ENCODE assay signal across 18 cellular contexts in the genomic region with DNA sequence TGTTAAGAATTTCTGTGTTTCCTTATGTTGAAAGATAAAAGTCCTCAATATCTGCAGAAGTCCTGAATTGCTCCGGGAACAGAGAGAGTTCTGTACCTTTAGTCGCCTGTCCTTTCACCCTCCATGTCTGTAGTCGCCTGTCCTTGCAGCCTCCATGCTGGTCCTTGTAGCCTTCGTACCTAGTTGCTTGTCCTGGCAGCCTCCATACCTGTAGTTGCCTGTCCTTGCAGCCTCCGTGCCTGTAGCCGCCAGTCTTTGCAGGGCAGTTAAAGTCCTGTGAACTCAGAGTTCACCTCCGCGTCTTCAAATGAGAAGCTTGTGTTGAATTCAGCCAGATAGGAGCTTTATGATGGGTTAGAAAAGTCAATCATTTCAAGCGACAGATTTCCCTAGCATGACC. TPM values are rescaled to one million over a fixed set of nuclear protein-coding genes. Genes with fewer than 3 reads are reported as not detected.
DNase-seq lines count a peak whose midpoint lies in the region; ATAC-seq, FAIRE-seq and TF ChIP-seq lines count a peak whose summit lies in the region.
"Had no signal": no experiment of that assay in that cellular context is flagged by ENCODE, and none has a peak within 500 bp of the region (broad histone marks: within the 10 kb centered on the region; RNA-seq: fewer than 3 reads in every experiment).

No MANE protein-coding gene starts in this region.

- no peak for ATAC-seq in left lobe of liver
- no peak for ATAC-seq in GM21786 (IDR thresholded peaks at IDR 0.05; ENCODE audit: unreplicated experiment)
- no peak for ATAC-seq in right lobe of liver
- ATAC-seq in HG03469 (IDR thresholded peaks at IDR 0.05; ENCODE audit: unreplicated experiment), result no peak

- H3K4me3 Mint-ChIP-seq in activated T-helper 1 cell treated with anti-CD3 and anti-CD28 coated beads, Interleukin-12 subunit alpha, Interleukin-12 subunit beta, Interleukin-2, Interleukin-4 antibody, amounts not matched to agents 30 ng/mL and 10 ng/mL and 1 ng/mL, durations not matched to agents 14 hours and 24 hours and 36 hours, result no peak overlapping the region
- H3K4me3 Mint-ChIP-seq: CD4-positive, CD25-positive, alpha-beta regulatory T cell; H9 had no signal

- peaks cover 0 to 6% of the 10 kb centered on the region in 2 donors for H3K27me3 ChIP-seq in small intestine (ENCODE audit: control insufficient read depth in 2 of 2, insufficient read depth in 2 of 2, low read length in 2 of 2)
- H3K27me3 ChIP-seq in right lobe of liver, result no peaks in the 10 kb centered on the region

- peaks cover 3% of the 10 kb centered on the region for H3K27me3 Mint-ChIP-seq in activated T-helper 1 cell treated with anti-CD3 and anti-CD28 coated beads, Interleukin-12 subunit alpha, Interleukin-12 subunit beta, Interleukin-2, Interleukin-4 antibody, amounts not matched to agents 30 ng/mL and 10 ng/mL and 1 ng/mL, durations not matched to agents 14 hours and 24 hours and 36 hours (ENCODE audit: insufficient read depth)

- H3K4me1 Mint-ChIP-seq in activated T-helper 1 cell treated with anti-CD3 and anti-CD28 coated beads, Interleukin-12 subunit alpha, Interleukin-12 subunit beta, Interleukin-2, Interleukin-4 antibody, amounts not matched to agents 30 ng/mL and 10 ng/mL and 1 ng/mL, durations not matched to agents 14 hours and 24 hours and 36 hours (ENCODE audit: low read depth), result peaks cover 49% of the 10 kb centered on the region

- 18 to 57% (median 38%) methylated on average over 9 of the region's 9 CpGs for WGBS in small intestine, 3 donors
- WGBS in right lobe of liver (ENCODE audit: insufficient coverage, low coverage, low lambda C conversion rate, missing lambda C conversion rate), result 57% methylated on average over 6 of the region's 9 CpGs

- no peaks in the 10 kb centered on the region for H3K9me3 Mint-ChIP-seq in activated T-helper 1 cell treated with anti-CD3 and anti-CD28 coated beads, Interleukin-12 subunit alpha, Interleukin-12 subunit beta, Interleukin-2, Interleukin-4 antibody, amounts not matched to agents 30 ng/mL and 10 ng/mL and 1 ng/mL, durations not matched to agents 14 hours and 24 hours and 36 hours

- H3K4me1 ChIP-seq in small intestine (ENCODE audit: control insufficient read depth in 2 of 2, insufficient read depth in 1 of 2, low read depth in 1 of 2, low read length in 1 of 2) (no peaks in the 10 kb centered on the region), right lobe of liver (no peaks in the 10 kb centered on the region)

- peak overlapping the region; percentile 27 for H3K27ac Mint-ChIP-seq in activated T-helper 1 cell treated with anti-CD3 and anti-CD28 coated beads, Interleukin-12 subunit alpha, Interleukin-12 subunit beta, Interleukin-2, Interleukin-4 antibody, amounts not matched to agents 30 ng/mL and 10 ng/mL and 1 ng/mL, durations not matched to agents 14 hours and 24 hours and 36 hours
- H3K27ac Mint-ChIP-seq: H9 had no signal

- H3K4me3 ChIP-seq in small intestine (ENCODE audit: low read depth in 1 of 2, low read length in 2 of 2), result no peak overlapping the region
- no peak overlapping the region for H3K4me3 ChIP-seq in right lobe of liver
- H3K4me3 ChIP-seq: BLaER1 treated with 17β-estradiol and CSF1 and Interleukin-3, amounts not matched to agents 10 nM and 100 nM; GM12878 had no signal

- H3K27ac ChIP-seq in small intestine (ENCODE audit: low read depth in 1 of 2, low read length in 1 of 2) (no peak overlapping the region), right lobe of liver (no peak overlapping the region)
- H3K27ac ChIP-seq: BLaER1 treated with 17β-estradiol and CSF1 and Interleukin-3, amounts not matched to agents 10 nM and 100 nM had no signal

- DNase-seq in activated effector memory CD4-positive, alpha-beta T cell treated with anti-CD3 and anti-CD28 coated beads, Interleukin-2, amount 50 U/mL, for 16 hours, result peak; percentile 31
- DNase-seq in activated effector memory CD4-positive, alpha-beta T cell treated with Interleukin-2 at 50 U/mL for 16 hours, result no peak
- DNase-seq in activated T-helper 1 cell treated with anti-CD3 and anti-CD28 coated beads, Interleukin-12 subunit alpha, Interleukin-12 subunit beta, Interleukin-2, Interleukin-4 antibody, amounts not matched to agents 30 ng/mL and 10 ng/mL and 1 ng/mL, durations not matched to agents 14 hours and 24 hours and 36 hours (ENCODE audit: low spot score), result no peak
- DNase-seq in left lobe of liver (ENCODE audit: low spot score) (peak; percentile 14), small intestine (peak; percentile 19), right lobe of liver (no peak)
- DNase-seq: 8988T; CD4-positive, CD25-positive, alpha-beta regulatory T cell; DMS79; GOT3; H9 had no signal

- H3K36me3 ChIP-seq in small intestine (ENCODE audit: control insufficient read depth in 2 of 2, insufficient read depth in 2 of 2, low read length in 2 of 2), result no peaks in the 10 kb centered on the region
- no peaks in the 10 kb centered on the region for H3K36me3 ChIP-seq in right lobe of liver

- H3K9me3 ChIP-seq in small intestine (ENCODE audit: control insufficient read depth, low read depth), result no peaks in the 10 kb centered on the region
- H3K9me3 ChIP-seq in right lobe of liver, result no peaks in the 10 kb centered on the region

- TF ChIP-seq POLR2A in right lobe of liver (IDR thresholded peaks at IDR 0.05), result no peak

- no peak for FAIRE-seq in small intestine (lab: Jason Lieb, UNC)
- FAIRE-seq: GM12878, GM18507 had no signal

- H3K36me3 Mint-ChIP-seq in activated T-helper 1 cell treated with anti-CD3 and anti-CD28 coated beads, Interleukin-12 subunit alpha, Interleukin-12 subunit beta, Interleukin-2, Interleukin-4 antibody, amounts not matched to agents 30 ng/mL and 10 ng/mL and 1 ng/mL, durations not matched to agents 14 hours and 24 hours and 36 hours (ENCODE audit: low read depth), result peaks cover 12% of the 10 kb centered on the region

- TF ChIP-seq CTCF in right lobe of liver (IDR thresholded peaks at IDR 0.05), result no peak

- intact Hi-C loops in activated T-helper 1 cell treated with anti-CD3 and anti-CD28 coated beads, Interleukin-12 subunit alpha, Interleukin-12 subunit beta, Interleukin-2, Interleukin-4 antibody, amounts not matched to agents 30 ng/mL and 10 ng/mL and 1 ng/mL, durations not matched to agents 14 hours and 24 hours and 36 hours (cut with micrococcal nuclease), result no loop called here
- intact Hi-C loops in right lobe of liver (cut with DNase I), result no loop called here

RNA-seq across cellular contexts. Expression of a gene that starts 19.5 kb away (rescaled TPM):
- total RNA-seq in activated T-helper 1 cell treated with anti-CD3 and anti-CD28 coated beads, Interleukin-12 subunit alpha, Interleukin-12 subunit beta, Interleukin-2, Interleukin-4 antibody, amounts not matched to agents 30 ng/mL and 10 ng/mL and 1 ng/mL, durations not matched to agents 14 hours and 24 hours and 36 hours, result 63.8 and 65.0 TPM in 2 replicates
- 1.8 TPM for total RNA-seq in left lobe of liver
- polyA plus RNA-seq in small intestine, result 1 to 10 TPM in 1 of 3 donors, under 1 TPM in 2; 0.22 to 2.0 (median 0.27) TPM
- 10 to 100 TPM in 1 of 6 experiments, 1 to 10 TPM in 5; 2.0 to 15.3 (median 5.2) TPM for total RNA-seq in right lobe of liver

RNA-seq across cellular contexts. Expression of a gene that starts 57.7 kb away (rescaled TPM):
- not detected in 2 replicates for total RNA-seq in activated T-helper 1 cell treated with anti-CD3 and anti-CD28 coated beads, Interleukin-12 subunit alpha, Interleukin-12 subunit beta, Interleukin-2, Interleukin-4 antibody, amounts not matched to agents 30 ng/mL and 10 ng/mL and 1 ng/mL, durations not matched to agents 14 hours and 24 hours and 36 hours
- total RNA-seq in left lobe of liver, result 0.70 TPM
- under 1 TPM in 1 of 3 donors, not detected in 2; 0.06 TPM for polyA plus RNA-seq in small intestine
- total RNA-seq in right lobe of liver, result 1 to 10 TPM in 1 of 6 experiments, under 1 TPM in 3, not detected in 2; 0.13 to 2.0 (median 0.69) TPM
- total RNA-seq: CD4-positive, CD25-positive, alpha-beta regulatory T cell; G401; H9; HT1080 had no signal
- polyA plus RNA-seq: CD4-positive, CD25-positive, alpha-beta regulatory T cell had no signal

Comparison
In these comparisons a context has a peak if more than half of its experiments do, and no peak if none do; other contexts are left out.
1. DNase-seq: peak in activated effector memory CD4-positive, alpha-beta T cell treated with anti-CD3 and anti-CD28 coated beads, Interleukin-2, amount 50 U/mL, for 16 hours (single experiment), left lobe of liver (single experiment) and small intestine (single experiment); none in activated effector memory CD4-positive, alpha-beta T cell treated with Interleukin-2 at 50 U/mL for 16 hours (single experiment), activated T-helper 1 cell treated with anti-CD3 and anti-CD28 coated beads, Interleukin-12 subunit alpha, Interleukin-12 subunit beta, Interleukin-2, Interleukin-4 antibody, amounts not matched to agents 30 ng/mL and 10 ng/mL and 1 ng/mL, durations not matched to agents 14 hours and 24 hours and 36 hours (single experiment) and right lobe of liver (0 of 3).